Comparison of ENCODE assay signal across 13 cellular contexts in the genomic region with DNA sequence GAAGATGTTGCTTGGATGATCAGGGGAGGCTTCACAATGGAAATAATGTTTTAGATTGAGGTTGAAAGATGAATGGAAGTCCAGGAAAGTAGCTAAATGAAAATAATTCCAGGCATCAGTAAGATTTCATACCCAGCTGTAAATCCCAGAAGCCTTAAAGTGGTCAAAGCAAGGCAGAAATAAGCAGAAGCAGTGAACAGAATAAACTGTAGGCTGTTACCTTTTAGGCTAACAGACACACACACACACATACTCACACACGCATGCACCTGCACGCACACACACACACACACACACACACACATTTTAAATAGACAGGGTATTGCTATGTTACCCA.
DNase-seq lines count a peak whose midpoint lies in the region; ATAC-seq and TF ChIP-seq lines count a peak whose summit lies in the region.
"Had no signal": no experiment of that assay in that cellular context is flagged by ENCODE, and none has a peak within 500 bp of the region (broad histone marks: within the 10 kb centered on the region; RNA-seq: fewer than 3 reads in every experiment).

No MANE protein-coding gene starts in this region.

- H3K9me3 ChIP-seq in SK-N-MC (ENCODE audit: low read depth, low read length) (no peaks in the 10 kb centered on the region), smooth muscle cell (replicated peaks; ENCODE audit: low read depth) (no peaks in the 10 kb centered on the region)
- H3K9me3 ChIP-seq: HAP-1, SJSA1 had no signal

- H3K27me3 Mint-ChIP-seq in GM23338 (ENCODE audit: insufficient read depth, low read depth, poor library complexity), result no peaks in the 10 kb centered on the region

- H3K27ac Mint-ChIP-seq in GM23338, result 0 out of 2 replicates have a peak overlapping the region, but pooled peaks have one; percentile 36

- DNase-seq in GM23338 (ENCODE audit: low spot score) (no peak), SK-N-MC (ENCODE audit: low read depth, low spot score) (no peak), left colon (no peak), smooth muscle cell (lab: John Stamatoyannopoulos, UW; ENCODE audit: unreplicated experiment) (no peak), NCI-H524 treated with DMSO at 0.1 percent for 48 hours (lab: John Stamatoyannopoulos, UW) (no peak), left lobe of liver (ENCODE audit: low spot score) (no peak)
- DNase-seq: DMS79, NCI-H2171 had no signal

- no peaks in the 10 kb centered on the region for H3K9me2 ChIP-seq in GM23338 (ENCODE audit: insufficient read depth)

- no peaks in the 10 kb centered on the region for H3F3A ChIP-seq in GM23338 (replicated peaks; ENCODE audit: low read depth)
- peaks cover 29% of the 10 kb centered on the region for H3F3A ChIP-seq in smooth muscle cell (ENCODE audit: low read depth)

- no peak overlapping the region for H3K4me3 Mint-ChIP-seq in GM23338

- H3K27me3 ChIP-seq in GM23338 (ENCODE audit: insufficient read depth), result no peaks in the 10 kb centered on the region
- H3K27me3 ChIP-seq in smooth muscle cell (ENCODE audit: low read depth), result no peaks in the 10 kb centered on the region
- H3K27me3 ChIP-seq: SJSA1 had no signal

- H3K4me3 ChIP-seq in GM23338 (no peak overlapping the region), SK-N-MC (no peak overlapping the region), smooth muscle cell (no peak overlapping the region)
- H3K4me3 ChIP-seq: HAP-1, SJSA1 had no signal

- H3K36me3 Mint-ChIP-seq in GM23338 (ENCODE audit: low read depth), result no peaks in the 10 kb centered on the region

- H3K9me3 Mint-ChIP-seq in GM23338, result no peaks in the 10 kb centered on the region

- H3K27ac ChIP-seq in GM23338 (ENCODE audit: low read depth), result no peak overlapping the region
- peak overlapping the region; percentile 99 for H3K27ac ChIP-seq in SK-N-MC
- H3K27ac ChIP-seq in smooth muscle cell (ENCODE audit: low read depth), result peak overlapping the region; percentile 87
- H3K27ac ChIP-seq: SJSA1 had no signal

- H3K36me3 ChIP-seq in GM23338 (ENCODE audit: insufficient read depth) (no peaks in the 10 kb centered on the region), SK-N-MC (ENCODE audit: insufficient read depth, low read length) (no peaks in the 10 kb centered on the region; the same call in 1 of the 2 replicates), smooth muscle cell (ENCODE audit: low read depth) (no peaks in the 10 kb centered on the region)
- H3K36me3 ChIP-seq: HAP-1, SJSA1 had no signal

- H3K4me2 ChIP-seq in GM23338, result no peak overlapping the region
- peak overlapping the region; percentile 15 for H3K4me2 ChIP-seq in smooth muscle cell

- H2AFZ ChIP-seq in GM23338, result no peak overlapping the region
- H2AFZ ChIP-seq in smooth muscle cell (ENCODE audit: low read depth), result no peak overlapping the region

- no peak for ATAC-seq in GM23338
- ATAC-seq in left colon, result peak; percentile 22
- no peak for ATAC-seq in HG02763 (IDR thresholded peaks at IDR 0.05; ENCODE audit: unreplicated experiment)
- no peak for ATAC-seq in HG03469 (IDR thresholded peaks at IDR 0.05; ENCODE audit: unreplicated experiment)
- ATAC-seq in left lobe of liver, result no peak
- ATAC-seq: Right ventricle myocardium inferior had no signal

- H3K4me1 ChIP-seq in GM23338 (ENCODE audit: insufficient read depth) (no peaks in the 10 kb centered on the region), smooth muscle cell (ENCODE audit: low read depth) (peaks cover 12% of the 10 kb centered on the region)
- H3K4me1 ChIP-seq: SJSA1 had no signal

- H4K20me1 ChIP-seq in GM23338 (replicated peaks; ENCODE audit: insufficient read depth), result no peaks in the 10 kb centered on the region
- no peaks in the 10 kb centered on the region for H4K20me1 ChIP-seq in smooth muscle cell (ENCODE audit: low read depth)

- WGBS in smooth muscle cell (ENCODE audit: low lambda C conversion rate), result 67% methylated on average over 2 of the region's 2 CpGs

- no peak for TF ChIP-seq CTCF in GM23338 (conservative IDR thresholded peaks at IDR 0.05; ENCODE audit: low read depth in 2 of 2)
- no peak for TF ChIP-seq CTCF in smooth muscle cell (IDR thresholded peaks at IDR 0.05; ENCODE audit: borderline replicate concordance, insufficient read depth, poor library complexity, severe bottlenecking)

- H3K9ac ChIP-seq in SK-N-MC (ENCODE audit: insufficient read length) (no peak overlapping the region), smooth muscle cell (ENCODE audit: low read depth) (no peak overlapping the region)

- intact Hi-C loops in left colon (cut with DNase I, micrococcal nuclease), result no loop called here

- H3K4me1 Mint-ChIP-seq in GM23338, result peaks cover 12% of the 10 kb centered on the region

- no peaks in the 10 kb centered on the region for H3K79me2 ChIP-seq in GM23338 (replicated peaks; ENCODE audit: insufficient read depth)
- peaks cover 10% of the 10 kb centered on the region for H3K79me2 ChIP-seq in smooth muscle cell (ENCODE audit: low read depth)

TF ChIP-seq in GM23338, 12 proteins besides CTCF, POLR2A, EP300 and RAD21 (continues in another document):
- no peak for TF ChIP-seq ZNF331 (CRISPR knock-in tag; IDR thresholded peaks at IDR 0.05; ENCODE audit: low read depth)
- TF ChIP-seq CREB1 (CRISPR knock-in tag; IDR thresholded peaks at IDR 0.05; ENCODE audit: low read depth), result no peak
- TF ChIP-seq, protein P1, sequence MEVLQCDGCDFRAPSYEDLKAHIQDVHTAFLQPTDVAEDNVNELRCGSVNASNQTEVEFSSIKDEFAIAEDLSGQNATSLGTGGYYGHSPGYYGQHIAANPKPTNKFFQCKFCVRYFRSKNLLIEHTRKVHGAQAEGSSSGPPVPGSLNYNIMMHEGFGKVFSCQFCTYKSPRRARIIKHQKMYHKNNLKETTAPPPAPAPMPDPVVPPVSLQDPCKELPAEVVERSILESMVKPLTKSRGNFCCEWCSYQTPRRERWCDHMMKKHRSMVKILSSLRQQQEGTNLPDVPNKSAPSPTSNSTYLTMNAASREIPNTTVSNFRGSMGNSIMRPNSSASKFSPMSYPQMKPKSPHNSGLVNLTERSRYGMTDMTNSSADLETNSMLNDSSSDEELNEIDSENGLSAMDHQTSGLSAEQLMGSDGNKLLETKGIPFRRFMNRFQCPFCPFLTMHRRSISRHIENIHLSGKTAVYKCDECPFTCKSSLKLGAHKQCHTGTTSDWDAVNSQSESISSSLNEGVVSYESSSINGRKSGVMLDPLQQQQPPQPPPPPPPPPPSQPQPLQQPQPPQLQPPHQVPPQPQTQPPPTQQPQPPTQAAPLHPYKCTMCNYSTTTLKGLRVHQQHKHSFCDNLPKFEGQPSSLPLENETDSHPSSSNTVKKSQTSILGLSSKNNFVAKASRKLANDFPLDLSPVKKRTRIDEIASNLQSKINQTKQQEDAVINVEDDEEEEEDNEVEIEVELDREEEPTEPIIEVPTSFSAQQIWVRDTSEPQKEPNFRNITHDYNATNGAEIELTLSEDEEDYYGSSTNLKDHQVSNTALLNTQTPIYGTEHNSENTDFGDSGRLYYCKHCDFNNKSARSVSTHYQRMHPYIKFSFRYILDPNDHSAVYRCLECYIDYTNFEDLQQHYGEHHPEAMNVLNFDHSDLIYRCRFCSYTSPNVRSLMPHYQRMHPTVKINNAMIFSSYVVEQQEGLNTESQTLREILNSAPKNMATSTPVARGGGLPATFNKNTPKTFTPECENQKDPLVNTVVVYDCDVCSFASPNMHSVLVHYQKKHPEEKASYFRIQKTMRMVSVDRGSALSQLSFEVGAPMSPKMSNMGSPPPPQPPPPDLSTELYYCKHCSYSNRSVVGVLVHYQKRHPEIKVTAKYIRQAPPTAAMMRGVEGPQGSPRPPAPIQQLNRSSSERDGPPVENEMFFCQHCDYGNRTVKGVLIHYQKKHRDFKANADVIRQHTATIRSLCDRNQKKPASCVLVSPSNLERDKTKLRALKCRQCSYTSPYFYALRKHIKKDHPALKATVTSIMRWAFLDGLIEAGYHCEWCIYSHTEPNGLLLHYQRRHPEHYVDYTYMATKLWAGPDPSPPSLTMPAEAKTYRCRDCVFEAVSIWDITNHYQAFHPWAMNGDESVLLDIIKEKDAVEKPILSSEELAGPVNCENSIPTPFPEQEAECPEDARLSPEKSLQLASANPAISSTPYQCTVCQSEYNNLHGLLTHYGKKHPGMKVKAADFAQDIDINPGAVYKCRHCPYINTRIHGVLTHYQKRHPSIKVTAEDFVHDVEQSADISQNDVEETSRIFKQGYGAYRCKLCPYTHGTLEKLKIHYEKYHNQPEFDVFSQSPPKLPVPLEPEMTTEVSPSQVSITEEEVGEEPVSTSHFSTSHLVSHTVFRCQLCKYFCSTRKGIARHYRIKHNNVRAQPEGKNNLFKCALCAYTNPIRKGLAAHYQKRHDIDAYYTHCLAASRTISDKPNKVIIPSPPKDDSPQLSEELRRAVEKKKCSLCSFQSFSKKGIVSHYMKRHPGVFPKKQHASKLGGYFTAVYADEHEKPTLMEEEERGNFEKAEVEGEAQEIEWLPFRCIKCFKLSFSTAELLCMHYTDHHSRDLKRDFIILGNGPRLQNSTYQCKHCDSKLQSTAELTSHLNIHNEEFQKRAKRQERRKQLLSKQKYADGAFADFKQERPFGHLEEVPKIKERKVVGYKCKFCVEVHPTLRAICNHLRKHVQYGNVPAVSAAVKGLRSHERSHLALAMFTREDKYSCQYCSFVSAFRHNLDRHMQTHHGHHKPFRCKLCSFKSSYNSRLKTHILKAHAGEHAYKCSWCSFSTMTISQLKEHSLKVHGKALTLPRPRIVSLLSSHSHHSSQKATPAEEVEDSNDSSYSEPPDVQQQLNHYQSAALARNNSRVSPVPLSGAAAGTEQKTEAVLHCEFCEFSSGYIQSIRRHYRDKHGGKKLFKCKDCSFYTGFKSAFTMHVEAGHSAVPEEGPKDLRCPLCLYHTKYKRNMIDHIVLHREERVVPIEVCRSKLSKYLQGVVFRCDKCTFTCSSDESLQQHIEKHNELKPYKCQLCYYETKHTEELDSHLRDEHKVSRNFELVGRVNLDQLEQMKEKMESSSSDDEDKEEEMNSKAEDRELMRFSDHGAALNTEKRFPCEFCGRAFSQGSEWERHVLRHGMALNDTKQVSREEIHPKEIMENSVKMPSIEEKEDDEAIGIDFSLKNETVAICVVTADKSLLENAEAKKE (CRISPR knock-in tag; IDR thresholded peaks at IDR 0.05), result no peak
- TF ChIP-seq JUNB (IDR thresholded peaks at IDR 0.05; ENCODE audit: unreplicated experiment), result no peak
- no peak for TF ChIP-seq NANOG (IDR thresholded peaks at IDR 0.05; ENCODE audit: borderline replicate concordance)
- no peak for TF ChIP-seq STAT1 (IDR thresholded peaks at IDR 0.05; ENCODE audit: unreplicated experiment)
- TF ChIP-seq ZNF114 (CRISPR knock-in tag; IDR thresholded peaks at IDR 0.05), result no peak
- TF ChIP-seq EZH2phosphoT487 (IDR thresholded peaks at IDR 0.05; ENCODE audit: unreplicated experiment), result no peak
